ENCODE assay signal across 1 cellular context in genomic region chr19:1065606-1066109, GRCh38.
A peak's percentile ranks its signal among the peaks of the same experiment; 100 is the strongest.
TF ChIP-seq lines count a peak whose summit lies in the region.

No MANE protein-coding gene starts in this region.

TF ChIP-seq in HEK293, 187 proteins besides CTCF, POLR2A, EP300 and RAD21 (continued from another document):
- TF ChIP-seq HIC1 (tag by site-specific recombination; IDR thresholded peaks at IDR 0.05) (peak; percentile 84), SCRT2 (tag by site-specific recombination; IDR thresholded peaks at IDR 0.05) (0 out of 2 replicates have a peak, but pooled peaks have one; percentile 28), KLF1 (tag by site-specific recombination; IDR thresholded peaks at IDR 0.05) (peak; percentile 86), ZBTB20 (tag by site-specific recombination; IDR thresholded peaks at IDR 0.05) (no peak)
